In the genomic region with DNA sequence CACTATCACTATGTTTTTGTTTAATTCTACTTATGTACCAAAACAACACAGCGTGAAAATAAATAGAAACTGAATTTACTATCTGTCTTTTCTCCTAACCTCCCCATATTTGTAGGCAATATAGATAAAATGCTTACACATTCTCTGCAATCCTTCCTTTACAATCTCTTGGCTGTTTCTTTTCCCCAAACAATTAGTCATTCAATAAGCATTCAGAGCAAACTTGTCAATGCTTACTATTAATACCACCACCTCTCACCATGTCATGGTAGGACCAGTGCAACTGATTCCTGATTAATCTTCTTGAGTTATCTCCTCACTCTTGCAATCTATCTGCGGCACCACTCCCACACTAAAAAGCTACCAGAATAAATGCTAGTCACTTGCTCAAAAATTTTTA, we compare ENCODE assay signal across 16 cellular contexts.
DNase-seq lines count a peak whose midpoint lies in the region; TF ChIP-seq lines count a peak whose summit lies in the region.
"Had no signal": no experiment of that assay in that cellular context is flagged by ENCODE, and none has a peak within 500 bp of the region (broad histone marks: within the 10 kb centered on the region; RNA-seq: fewer than 3 reads in every experiment).

No MANE protein-coding gene starts in this region.

- DNase-seq in ELR (ENCODE audit: low read depth), result peak; percentile 76
- DNase-seq in NCI-H226, result peak; percentile 24
- DNase-seq in fibroblast of mammary gland (ENCODE audit: low read depth), result peak; percentile 50
- DNase-seq in renal cortical epithelial cell (ENCODE audit: low read depth), result peak; percentile 13
- no peak for DNase-seq in effector CD4-positive, alpha-beta T cell
- no peak for DNase-seq in superior temporal gyrus (ENCODE audit: extremely low spot score)
- DNase-seq in activated gamma-delta T cell treated with Interleukin-2 at 50 U/mL for 16 hours, result no peak
- DNase-seq: activated CD8-positive, alpha-beta T cell treated with anti-CD3 and anti-CD28 coated beads, Interleukin-2, amount 10 ng/mL, durations not matched to agents 7 days and 5 days; anterior cingulate cortex; NCI-H2171; NCI-H82; stimulated activated CD4-positive, alpha-beta T cell treated with anti-CD3 and anti-CD28 coated beads, Interleukin-1b, Interleukin-23, amount 100 ng/mL, for 48 hours; substantia nigra had no signal

- TF ChIP-seq CTCF in fibroblast of mammary gland (conservative IDR thresholded peaks at IDR 0.05; ENCODE audit: control insufficient read depth, insufficient read depth, low read depth, low read length), result no peak

- H3K4me3 ChIP-seq in fibroblast of mammary gland (ENCODE audit: control insufficient read depth, low read depth, low read length), result no peak overlapping the region
- H3K4me3 ChIP-seq: esophagus muscularis mucosa, lung, right atrium auricular region had no signal

Comparison
In these comparisons a context has a peak if more than half of its experiments do, and no peak if none do; other contexts are left out.
1. DNase-seq: peak in ELR (single experiment), NCI-H226 (single experiment), fibroblast of mammary gland (single experiment) and renal cortical epithelial cell (single experiment); none in effector CD4-positive, alpha-beta T cell (single experiment), superior temporal gyrus (single experiment) and activated gamma-delta T cell treated with Interleukin-2 at 50 U/mL for 16 hours (single experiment).